In the genomic region with DNA sequence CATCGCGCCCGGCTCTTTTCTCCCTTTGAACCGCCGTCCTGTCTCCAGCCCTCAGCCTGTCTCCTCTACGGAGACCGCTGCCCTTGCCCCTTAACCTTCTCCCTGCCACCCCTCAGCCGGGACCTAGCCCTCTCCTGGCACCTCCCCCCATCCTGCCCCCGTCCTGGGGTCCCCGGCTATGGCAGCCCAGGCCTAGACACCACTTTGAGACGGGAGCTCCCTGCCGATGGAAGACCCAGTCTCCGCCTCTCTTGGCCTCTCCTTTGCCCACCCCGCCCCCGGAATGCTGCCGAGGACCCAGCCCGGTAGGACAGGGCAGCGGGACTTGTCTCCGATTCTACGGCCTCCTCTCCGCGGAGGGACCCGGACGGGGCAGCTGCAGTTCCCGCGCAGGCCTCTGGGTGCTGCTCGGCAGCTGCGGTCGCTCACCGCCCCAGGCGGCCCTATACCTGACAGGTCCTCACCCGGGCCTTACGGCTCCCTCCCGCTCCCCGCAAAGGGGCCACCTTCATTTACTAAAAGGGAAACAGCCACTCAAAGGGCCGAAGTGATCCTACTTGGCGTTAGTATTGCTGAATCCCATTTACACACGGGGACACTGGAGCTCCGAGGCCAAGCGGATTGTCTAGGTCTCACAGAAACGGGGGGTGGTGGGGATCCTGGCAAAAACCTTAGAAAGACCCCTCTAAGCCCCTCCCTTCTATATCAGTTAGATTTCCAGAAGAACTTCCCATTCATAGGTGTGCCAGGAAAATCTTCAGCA, we compare ENCODE assay signal across 8 cellular contexts. TPM values are rescaled to one million over a fixed set of nuclear protein-coding genes. Genes with fewer than 3 reads are reported as not detected.
DNase-seq lines count a peak whose midpoint lies in the region; ATAC-seq and TF ChIP-seq lines count a peak whose summit lies in the region.

No MANE protein-coding gene starts in this region.

- H3K27ac ChIP-seq in CD8-positive, alpha-beta memory T cell (ENCODE audit: low read depth, low read length) = no peak overlapping the region
- H3K27ac ChIP-seq in GM23248 (no peak overlapping the region), caudate nucleus (ENCODE audit: low read depth, low read length) (no peak overlapping the region)

- POLR2A ChIA-PET in CD8-positive, alpha-beta memory T cell (lab: Charles Lee) = no interaction called here

- 7 to 9% methylated on average over 38 to 40 of the region's 41 CpGs for WGBS in GM23248 (ENCODE audit: low coverage in 1 of 2, low lambda C conversion rate in 2 of 2, missing lambda C conversion rate in 2 of 2), 2 experiments

- H3K4me1 ChIP-seq in CD8-positive, alpha-beta memory T cell (ENCODE audit: insufficient read depth, low read length) = peaks cover 6% of the 10 kb centered on the region
- H3K4me1 ChIP-seq in GM23248 (ENCODE audit: insufficient read depth) = no peaks in the 10 kb centered on the region

- no peaks in the 10 kb centered on the region for H3K36me3 ChIP-seq in CD8-positive, alpha-beta memory T cell (ENCODE audit: insufficient read depth, low read length)
- H3K36me3 ChIP-seq in GM23248 (ENCODE audit: low read depth) = no peaks in the 10 kb centered on the region
- H3K36me3 ChIP-seq in kidney epithelial cell (ENCODE audit: control insufficient read depth, insufficient read depth, low read length) = no peaks in the 10 kb centered on the region

- no peaks in the 10 kb centered on the region for H4K20me1 ChIP-seq in GM23248 (ENCODE audit: insufficient read depth)

- H3K4me2 ChIP-seq in GM23248 (ENCODE audit: unreplicated experiment) = peak overlapping the region; percentile 47

- peak overlapping the region in 3 of 7 donors; percentile 34 to 39 (median 35) for H3K4me3 Mint-ChIP-seq in CD8-positive, alpha-beta memory T cell

- CTCF ChIA-PET in CD8-positive, alpha-beta memory T cell (lab: Charles Lee) = interaction anchor here (0.9 to 3.6 kb wide), 6 partner anchors 18 to 207 kb away, joined by 4 to 35 read pairs (median 4); no protein-coding TSS in a partner anchor

- in situ Hi-C loops in GM23248 (cut with MboI) = no loop called here

- no peaks in the 10 kb centered on the region for H3F3A ChIP-seq in GM23248 (ENCODE audit: insufficient read depth)

- no peak overlapping the region for H3K9ac ChIP-seq in GM23248

- TF ChIP-seq CTCF in kidney epithelial cell (IDR thresholded peaks at IDR 0.05; ENCODE audit: insufficient read depth, low read length, poor library complexity, severe bottlenecking) = peak; percentile 96

- H3K4me1 Mint-ChIP-seq in CD8-positive, alpha-beta memory T cell = peaks cover 0 to 7% (median 5%) of the 10 kb centered on the region in 3 donors

- peak; percentile 52 to 76 (median 58) for DNase-seq in CD8-positive, alpha-beta memory T cell
- DNase-seq in GM23248 = peak; percentile 84
- DNase-seq in NCI-H2196 (lab: John Stamatoyannopoulos, UW; ENCODE audit: unreplicated experiment) = peak; percentile 71
- peak; percentile 81 for DNase-seq in activated CD4-positive, CD25-positive, alpha-beta regulatory T cell treated with anti-CD3 and anti-CD28 coated beads, Interleukin-2, amount 50 U/mL, for 72 hours
- peak in 38 of 61 donors; percentile 0 to 66 (median 14) for DNase-seq in caudate nucleus (lab: John Stamatoyannopoulos, UW)
- DNase-seq in kidney epithelial cell (ENCODE audit: low read depth) = no peak
- DNase-seq in stimulated activated CD4-positive, alpha-beta T cell treated with anti-CD3 and anti-CD28 coated beads, Interleukin-2, amount 100 ng/mL, for 24 hours = peak; percentile 78 to 84

- H3K36me3 Mint-ChIP-seq in CD8-positive, alpha-beta memory T cell = no peaks in the 10 kb centered on the region

- no peaks in the 10 kb centered on the region for H3K79me2 ChIP-seq in GM23248 (ENCODE audit: insufficient read depth)

- H2AFZ ChIP-seq in GM23248 = peak overlapping the region; percentile 66

- H3K9me3 Mint-ChIP-seq in CD8-positive, alpha-beta memory T cell = no peaks in the 10 kb centered on the region

- no peaks in the 10 kb centered on the region for H3K9me2 ChIP-seq in GM23248 (ENCODE audit: insufficient read depth)

- H3K9me3 ChIP-seq in CD8-positive, alpha-beta memory T cell (ENCODE audit: low read length) = no peaks in the 10 kb centered on the region
- no peaks in the 10 kb centered on the region for H3K9me3 ChIP-seq in GM23248 (ENCODE audit: low read depth)

- peaks cover 31 to 60% of the 10 kb centered on the region in 2 donors for H3K27me3 Mint-ChIP-seq in CD8-positive, alpha-beta memory T cell

- H3K27ac Mint-ChIP-seq in CD8-positive, alpha-beta memory T cell = no peak overlapping the region

- no peak for ATAC-seq in HG03175 (IDR thresholded peaks at IDR 0.05; ENCODE audit: unreplicated experiment)

- H3K4me3 ChIP-seq in CD8-positive, alpha-beta memory T cell (ENCODE audit: low read length) = no peak overlapping the region
- 0 out of 2 replicates have a peak overlapping the region, but pooled peaks have one; percentile 30 for H3K4me3 ChIP-seq in GM23248
- no peak overlapping the region for H3K4me3 ChIP-seq in kidney epithelial cell (ENCODE audit: low read depth, low read length)

- peaks cover 12% of the 10 kb centered on the region for H3K27me3 ChIP-seq in CD8-positive, alpha-beta memory T cell (ENCODE audit: insufficient read depth, low read length, poor library complexity, severe bottlenecking)
- H3K27me3 ChIP-seq in GM23248 (replicated peaks; ENCODE audit: insufficient read depth) (peaks cover 21% of the 10 kb centered on the region), kidney epithelial cell (ENCODE audit: control insufficient read depth, insufficient read depth, low read length) (peaks cover 41% of the 10 kb centered on the region)

RNA-seq across cellular contexts. Expression of gene TAC4, which starts 32.6 kb away (rescaled TPM):
- total RNA-seq in CD8-positive, alpha-beta memory T cell = not detected
- not detected for polyA plus RNA-seq in CD8-positive, alpha-beta memory T cell
- total RNA-seq in GM23248 (2014; rRNA removed; shearing (Covaris generic)) = not detected in 2 replicates
- polyA plus RNA-seq in GM23248 (2016; fragmentation: Nextera tagmentation; extraction: Ambion mirVana) = not detected in 2 replicates
- total RNA-seq in kidney epithelial cell = not detected in 2 replicates
